ENCODE assay signal across 8 cellular contexts in genomic region chr3:96813820-96814580, GRCh38. TPM values are rescaled to one million over a fixed set of nuclear protein-coding genes. Genes with fewer than 3 reads are reported as not detected.
DNase-seq lines count a peak whose midpoint lies in the region; ATAC-seq, FAIRE-seq and TF ChIP-seq lines count a peak whose summit lies in the region.

No MANE protein-coding gene starts in this region.

- H3K4me3 ChIP-seq in HepG2 (replicated peaks in 1 of 3; ENCODE audit: insufficient read depth in 1 of 3, low read depth in 2 of 3, low read length in 3 of 3): peak overlapping the region; percentile 39 to 72 (median 50); a peak in 4 of 6 replicates
- H3K4me3 ChIP-seq in stomach smooth muscle (ENCODE audit: low read length in 2 of 2): peak overlapping the region; percentile 75 to 76

- POLR2A ChIA-PET in HepG2 (lab: Yijun Ruan, JAX): no interaction called here

- no peak for TF ChIP-seq POLR2A in HepG2 (IDR thresholded peaks at IDR 0.05; ENCODE audit: insufficient read depth in 1 of 2, low read depth in 2 of 2, low read length in 2 of 2)

- WGBS in HepG2 (ENCODE audit: low lambda C conversion rate): 3% methylated on average over 39 of the region's 76 CpGs

- in situ Hi-C loops in HepG2 (cut with HindIII; ENCODE audit: extremely low pct_ligation_motif_present, low pct_unique_long_range_greater_than_20kb): no loop called here

- BruUV-seq in HepG2 (replicated peaks; lab: Mats Ljungman, UMichigan): no TSS peak

- DNase-seq in RPMI8226 (peak; percentile 44), dedifferentiated amniotic fluid mesenchymal stem cell (ENCODE audit: extremely low spot score) (peak; percentile 67), HepG2 (ENCODE audit: low spot score) (peak; percentile 18), OCI-M2 (lab: John Stamatoyannopoulos, UW; ENCODE audit: unreplicated experiment) (no peak)

- peak; percentile 9; the same call in 1 of the 2 replicates for TF ChIP-seq CTCF in C4-2B (conservative IDR thresholded peaks at IDR 0.05)
- TF ChIP-seq CTCF in HepG2 (CRISPR knock-in tag; IDR thresholded peaks at IDR 0.05): peak; percentile 26; the same call in 1 of the 2 replicates

- H3K36me3 ChIP-seq in HepG2 (replicated peaks in 1 of 2; ENCODE audit: control insufficient read depth in 1 of 2, insufficient read depth in 2 of 2, low read length in 2 of 2): no peaks in the 10 kb centered on the region
- no peaks in the 10 kb centered on the region for H3K36me3 ChIP-seq in stomach smooth muscle (ENCODE audit: control insufficient read depth in 2 of 2, insufficient read depth in 2 of 2, low read length in 2 of 2)

- H3K27me3 ChIP-seq in HepG2 (ENCODE audit: control insufficient read depth in 1 of 2, insufficient read depth in 2 of 2, low read length in 2 of 2) (peaks cover 2 to 23% of the 10 kb centered on the region in 2 experiments; a peak in 3 of 5 replicates), stomach smooth muscle (ENCODE audit: control insufficient read depth in 1 of 2, insufficient read depth in 2 of 2, low read length in 2 of 2) (no peaks in the 10 kb centered on the region)

- H3K79me2 ChIP-seq in HepG2 (ENCODE audit: insufficient read depth, low read length): no peaks in the 10 kb centered on the region

- H3K4me1 ChIP-seq in HepG2 (ENCODE audit: insufficient read depth, low read length) (peaks cover 15% of the 10 kb centered on the region), stomach smooth muscle (ENCODE audit: control insufficient read depth, insufficient read depth, low read length) (peaks cover 4% of the 10 kb centered on the region)

- CTCF ChIA-PET in HepG2 (lab: Yijun Ruan, JAX; ENCODE audit: low intra/inter-chr PET ratio, low total read pairs): no interaction called here

- H3K9me3 ChIP-seq in HepG2 (ENCODE audit: low read length) (no peaks in the 10 kb centered on the region), stomach smooth muscle (ENCODE audit: control insufficient read depth in 2 of 2, low read length in 2 of 2) (no peaks in the 10 kb centered on the region)

- peak; percentile 14 for ATAC-seq in GM18873 (IDR thresholded peaks at IDR 0.05; ENCODE audit: low FRiP score, unreplicated experiment)
- ATAC-seq in HG03139 (IDR thresholded peaks at IDR 0.05; ENCODE audit: unreplicated experiment): peak; percentile 18
- ATAC-seq in HepG2: peak; percentile 80

- intact Hi-C loops in HepG2 (cut with micrococcal nuclease; ENCODE audit: unreplicated experiment): loop anchor here (5.0 kb wide), 1 partner anchor 482 kb away; no protein-coding TSS in a partner anchor

- no peak for FAIRE-seq in HepG2 (lab: Jason Lieb, UNC)

- H4K20me1 ChIP-seq in HepG2 (ENCODE audit: insufficient read depth, low read length): no peaks in the 10 kb centered on the region

- TF ChIP-seq RAD21 in HepG2 (CRISPR knock-in tag; IDR thresholded peaks at IDR 0.05): no peak

- no peak overlapping the region for H2AFZ ChIP-seq in HepG2 (ENCODE audit: low read length)

- TF ChIP-seq EP300 in HepG2 (IDR thresholded peaks at IDR 0.05; ENCODE audit: low read depth in 2 of 2, low read length in 2 of 2): no peak
- TF ChIP-seq EP300 in HepG2 (CRISPR knock-in tag; IDR thresholded peaks at IDR 0.05; ENCODE audit: borderline replicate concordance): no peak

- H3K4me2 ChIP-seq in HepG2 (ENCODE audit: low read depth, low read length): peak overlapping the region; percentile 88

- peak overlapping the region; percentile 82 for H3K27ac ChIP-seq in C4-2B
- H3K27ac ChIP-seq in HepG2 (ENCODE audit: extremely low read length, insufficient read depth, low read length): no peak overlapping the region
- peak overlapping the region; percentile 13 for H3K27ac ChIP-seq in stomach smooth muscle (ENCODE audit: low read length)

- H3K9ac ChIP-seq in HepG2 (ENCODE audit: insufficient read depth, low read depth, low read length): no peak overlapping the region
- H3K9ac ChIP-seq in stomach smooth muscle (ENCODE audit: low read length in 2 of 2): peak overlapping the region in 1 of 2 donors; percentile 47

TF ChIP-seq in HepG2, 621 proteins besides CTCF, POLR2A, EP300 and RAD21 (continues in another document):
- TF ChIP-seq ZNF567 (CRISPR knock-in tag; IDR thresholded peaks at IDR 0.05; ENCODE audit: borderline replicate concordance) (no peak), MAF1 (CRISPR knock-in tag; IDR thresholded peaks at IDR 0.05; ENCODE audit: borderline replicate concordance) (no peak), TBX2 (CRISPR knock-in tag; IDR thresholded peaks at IDR 0.05; ENCODE audit: borderline replicate concordance) (0 out of 2 replicates have a peak, but pooled peaks have one; percentile 21), MYPOP (CRISPR knock-in tag; IDR thresholded peaks at IDR 0.05) (0 out of 2 replicates have a peak, but pooled peaks have one; percentile 49), HIVEP1 (CRISPR knock-in tag; IDR thresholded peaks at IDR 0.05) (0 out of 2 replicates have a peak, but pooled peaks have one; percentile 8), ATF5 (CRISPR knock-in tag; IDR thresholded peaks at IDR 0.05; ENCODE audit: low read depth) (no peak), ZNF740 (CRISPR knock-in tag; IDR thresholded peaks at IDR 0.05) (no peak), ZFP90 (CRISPR knock-in tag; IDR thresholded peaks at IDR 0.05; ENCODE audit: borderline replicate concordance) (no peak), ZC3H13 (CRISPR knock-in tag; IDR thresholded peaks at IDR 0.05) (no peak), ZFP91 (CRISPR knock-in tag; IDR thresholded peaks at IDR 0.05; ENCODE audit: borderline replicate concordance) (peak; percentile 40; the same call in 1 of the 2 replicates), MAX (IDR thresholded peaks at IDR 0.05) (0 out of 2 replicates have a peak, but pooled peaks have one; percentile 23)

RNA-seq across cellular contexts. Expression of gene EPHA6, which starts 0.4 kb away (rescaled TPM):
- not detected in 2 replicates for total RNA-seq in HepG2 (2016; rRNA removed; fragmentation: Illumina TruSeq; extraction: Trizol)
- not detected in 2 replicates for total RNA-seq in HepG2 (2016; cell fraction: cytosol; rRNA removed; fragmentation: Illumina TruSeq; extraction: Trizol; ENCODE audit: low read depth)
- total RNA-seq in HepG2 (2016; cell fraction: insoluble cytoplasmic fraction; rRNA removed; fragmentation: Illumina TruSeq; extraction: Trizol): not detected in 2 replicates
- total RNA-seq in HepG2 (2016; cell fraction: membrane; rRNA removed; fragmentation: Illumina TruSeq; extraction: Trizol): not detected in 2 replicates
- total RNA-seq in HepG2 (2016; cell fraction: nucleus; rRNA removed; fragmentation: Illumina TruSeq; extraction: Trizol): not detected in 2 replicates
- polyA plus RNA-seq in HepG2 (2011; rRNA removed): not detected in 2 replicates
- not detected in 2 replicates for polyA plus RNA-seq in HepG2 (2011; cell fraction: cytosol; rRNA removed)
- polyA plus RNA-seq in HepG2 (2011; cell fraction: nucleus; rRNA removed): not detected in 2 replicates
- not detected in 2 replicates for polyA plus RNA-seq in HepG2 (2012)
- not detected in 2 replicates for polyA plus RNA-seq in HepG2 (2016; cell fraction: cytosol; fragmentation: Illumina TruSeq; extraction: Trizol; ENCODE audit: low read depth)
- polyA plus RNA-seq in HepG2 (2016; cell fraction: insoluble cytoplasmic fraction; fragmentation: Illumina TruSeq; extraction: Trizol; ENCODE audit: low read depth): not detected in 2 replicates
- not detected in 2 replicates for polyA plus RNA-seq in HepG2 (2016; cell fraction: membrane; fragmentation: Illumina TruSeq; extraction: Trizol; ENCODE audit: low read depth)
- not detected in 2 replicates for polyA plus RNA-seq in HepG2 (2016; cell fraction: nucleus; fragmentation: Illumina TruSeq; extraction: Trizol; ENCODE audit: insufficient read depth, low read depth)
- 0.61 TPM in 1 of 2 replicates, not detected in the other for polyA minus RNA-seq in HepG2 (2011; rRNA and poly(A)+ RNA removed; ENCODE audit: low replicate concordance)
- not detected in 2 replicates for polyA minus RNA-seq in HepG2 (2011; cell fraction: cytosol; rRNA and poly(A)+ RNA removed)
- not detected in 2 replicates for polyA minus RNA-seq in HepG2 (2011; cell fraction: nucleus; rRNA and poly(A)+ RNA removed)

Comparison
In these comparisons a context has a peak if more than half of its experiments do, and no peak if none do; other contexts are left out.
1. ATAC-seq: peak in every context shown above with its lines; median percentile 80 in HepG2; 18 in HG03139; 14 in GM18873.